8 cellular contexts compared by ENCODE assay signal in the genomic region with DNA sequence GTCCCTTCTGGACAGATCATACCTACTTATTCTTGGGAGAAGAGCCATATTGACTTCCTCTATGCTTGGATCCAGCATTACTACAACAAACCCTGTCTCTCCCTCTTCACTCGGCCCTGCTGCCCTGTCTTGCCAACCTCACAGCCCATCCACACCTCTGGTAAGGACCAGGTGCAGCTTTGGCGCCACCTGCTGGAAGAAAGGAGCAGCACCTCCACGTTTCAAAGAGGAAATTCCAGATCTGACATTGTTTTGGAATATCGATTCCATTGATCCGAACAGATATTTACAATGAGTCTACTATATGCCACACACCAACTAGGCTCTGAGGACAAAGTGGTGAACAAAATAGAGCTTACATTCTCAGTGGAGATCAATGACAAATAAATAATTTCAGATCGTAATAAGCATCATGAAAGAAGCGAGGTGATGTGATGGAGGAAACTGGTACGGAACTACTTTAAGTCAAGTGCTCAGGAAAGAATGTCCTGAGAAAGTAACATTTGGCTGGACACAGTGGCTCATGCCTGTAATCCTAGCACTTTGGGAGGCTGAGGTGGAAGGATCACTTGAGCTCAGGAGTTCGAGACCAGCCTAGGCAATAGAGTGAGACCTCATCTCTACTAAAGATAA. TPM values are rescaled to one million over a fixed set of nuclear protein-coding genes. Genes with fewer than 3 reads are reported as not detected.
DNase-seq lines count a peak whose midpoint lies in the region; ATAC-seq, FAIRE-seq and TF ChIP-seq lines count a peak whose summit lies in the region.

No MANE protein-coding gene starts in this region.

- H3K27ac ChIP-seq in WERI-Rb-1 (no peak overlapping the region), breast epithelium (no peak overlapping the region)

- FAIRE-seq in islet of Langerhans (lab: Jason Lieb, UNC) = peak; percentile 36

- no peak for ATAC-seq in GM18870 (IDR thresholded peaks at IDR 0.05; ENCODE audit: unreplicated experiment)

- TF ChIP-seq CTCF in WERI-Rb-1 (IDR thresholded peaks at IDR 0.05; ENCODE audit: low read depth, low read length) = peak; percentile 85
- peak; percentile 92 to 98 (median 95) for TF ChIP-seq CTCF in breast epithelium (IDR thresholded peaks at IDR 0.05)

- H3K27me3 ChIP-seq in WERI-Rb-1 (ENCODE audit: insufficient read depth, low read depth, severe bottlenecking) (no peaks in the 10 kb centered on the region), breast epithelium (no peaks in the 10 kb centered on the region)

- TF ChIP-seq POLR2A in breast epithelium (IDR thresholded peaks at IDR 0.05) = no peak

- H3K4me1 ChIP-seq in breast epithelium = no peaks in the 10 kb centered on the region

- no peaks in the 10 kb centered on the region for H3K9me3 ChIP-seq in WERI-Rb-1 (ENCODE audit: severe bottlenecking)
- H3K9me3 ChIP-seq in breast epithelium = no peaks in the 10 kb centered on the region

- DNase-seq in SIG-M5 treated with dmso at 0.1 percent for 504 hours (lab: John Stamatoyannopoulos, UW; ENCODE audit: unreplicated experiment) (peak; percentile 53), SIG-M5 (lab: John Stamatoyannopoulos, UW) (no peak), NCI-H2107 (lab: John Stamatoyannopoulos, UW) (peak; percentile 100), WERI-Rb-1 (peak; percentile 75), breast epithelium (ENCODE audit: low spot score in 2 of 2) (peak; percentile 69 to 82)
- DNase-seq in stimulated activated CD4-positive, alpha-beta T cell treated with anti-CD3 and anti-CD28 coated beads, Interleukin-1b, Interleukin-23, amount 100 ng/mL, for 4 hours (ENCODE audit: low read depth in 2 of 2) = peak; percentile 63 to 73

- no peak overlapping the region for H3K4me3 ChIP-seq in WERI-Rb-1 (ENCODE audit: low read depth, low read length)
- H3K4me3 ChIP-seq in breast epithelium = no peak overlapping the region

- intact Hi-C loops in breast epithelium (cut with DNase I; ENCODE audit: low total_unique reads) = loop anchor here (5.0 kb wide), 1 partner anchor 156 kb away; no protein-coding TSS in a partner anchor

- H3K36me3 ChIP-seq in WERI-Rb-1 (no peaks in the 10 kb centered on the region; the same call in 1 of the 2 replicates), breast epithelium (no peaks in the 10 kb centered on the region)

RNA-seq across cellular contexts. Expression of a gene that starts 18.7 kb away (rescaled TPM):
- total RNA-seq in breast epithelium = 10 to 100 TPM in 1 of 3 donors, 1 to 10 TPM in 2; 3.0 to 61.5 (median 7.9) TPM
